8 cellular contexts compared by ENCODE assay signal in genomic region chr22:19291580-19292261, GRCh38. TPM values are rescaled to one million over a fixed set of nuclear protein-coding genes. Genes with fewer than 3 reads are reported as not detected.
DNase-seq lines count a peak whose midpoint lies in the region; TF ChIP-seq lines count a peak whose summit lies in the region.

Gene CLTCL1, minus strand, starts transcription at chr22:19291719. Its CDS starts 78 bp downstream, at chr22:19291641.

- H3K4me2 ChIP-seq in GM23248 (ENCODE audit: unreplicated experiment): peak within 1 kb of the TSS; percentile 92

- H3K36me3 ChIP-seq in GM23248 (ENCODE audit: low read depth) (no peaks in the 10 kb centered on the region), kidney epithelial cell (ENCODE audit: control insufficient read depth, insufficient read depth, low read length) (no peaks in the 10 kb centered on the region)

- H2AFZ ChIP-seq in GM23248: peak within 1 kb of the TSS; percentile 96

- peaks cover 15% of the 10 kb centered on the region; the same call in 1 of the 2 replicates for H3F3A ChIP-seq in GM23248 (ENCODE audit: insufficient read depth)

- in situ Hi-C loops in GM23248 (cut with MboI): no loop called here

- no peak for TF ChIP-seq CTCF in kidney epithelial cell (IDR thresholded peaks at IDR 0.05; ENCODE audit: insufficient read depth, low read length, poor library complexity, severe bottlenecking)

- peak within 1 kb of the TSS; percentile 84 for H3K9ac ChIP-seq in GM23248

- H3K9me3 ChIP-seq in GM23248 (ENCODE audit: low read depth): no peaks in the 10 kb centered on the region

- peak within 1 kb of the TSS; percentile 42 for H3K27ac ChIP-seq in GM23248

- H3K9me2 ChIP-seq in GM23248 (ENCODE audit: insufficient read depth): no peaks in the 10 kb centered on the region

- H3K27me3 ChIP-seq in GM23248 (replicated peaks; ENCODE audit: insufficient read depth) (no peaks in the 10 kb centered on the region), kidney epithelial cell (ENCODE audit: control insufficient read depth, insufficient read depth, low read length) (no peaks in the 10 kb centered on the region)

- no peaks in the 10 kb centered on the region for H4K20me1 ChIP-seq in GM23248 (ENCODE audit: insufficient read depth)

- H3K79me2 ChIP-seq in GM23248 (ENCODE audit: insufficient read depth): peaks cover 30% of the 10 kb centered on the region

- H3K4me1 ChIP-seq in GM23248 (ENCODE audit: insufficient read depth): peaks cover 33% of the 10 kb centered on the region

- H3K4me3 ChIP-seq in GM23248: peak within 1 kb of the TSS; percentile 79
- peak within 1 kb of the TSS; percentile 60 for H3K4me3 ChIP-seq in kidney epithelial cell (ENCODE audit: low read depth, low read length)

- WGBS in GM23248 (ENCODE audit: low coverage in 1 of 2, low lambda C conversion rate in 2 of 2, missing lambda C conversion rate in 2 of 2), 2 experiments: 1 to 4% methylated on average over 22 to 60 of the region's 65 CpGs

- DNase-seq in COR-L47 (lab: John Stamatoyannopoulos, UW) (peak; percentile 62), GM23248 (peak; percentile 88), NCI-H146 (lab: John Stamatoyannopoulos, UW) (peak; percentile 80), cerebellum (ENCODE audit: low spot score) (peak; percentile 98), kidney epithelial cell (ENCODE audit: low read depth) (no peak), HT-29 (ENCODE audit: low spot score) (no peak)
- DNase-seq in activated CD4-positive, CD25-positive, alpha-beta regulatory T cell treated with anti-CD3 and anti-CD28 coated beads, Interleukin-2, amount 50 U/mL, for 72 hours: peak; percentile 78
- DNase-seq in stimulated activated CD4-positive, alpha-beta T cell treated with anti-CD3 and anti-CD28 coated beads, Interleukin-12 subunit alpha, Interleukin-12 subunit beta, amount 100 ng/mL, for 48 hours (ENCODE audit: low read depth in 2 of 3, low spot score in 1 of 3): peak; percentile 41 to 72 (median 47)

RNA-seq across cellular contexts. Expression of gene CLTCL1, which starts in this region (rescaled TPM):
- total RNA-seq in GM23248 (2014; rRNA removed; shearing (Covaris generic)): 10.2 and 20.0 TPM in 2 replicates
- 8.5 and 8.9 TPM in 2 replicates for polyA plus RNA-seq in GM23248 (2016; fragmentation: Nextera tagmentation; extraction: Ambion mirVana)
- total RNA-seq in cerebellum (14.1 TPM), kidney epithelial cell (25.9 and 28.2 TPM in 2 replicates)
- total RNA-seq in HT-29 (2014; rRNA removed; shearing (Covaris generic)): 0.18 and 0.47 TPM in 2 replicates

Comparison
In these comparisons a context has a peak if more than half of its experiments do, and no peak if none do; other contexts are left out.
1. DNase-seq: peak in COR-L47 (single experiment), GM23248 (single experiment), NCI-H146 (single experiment), activated CD4-positive, CD25-positive, alpha-beta regulatory T cell treated with anti-CD3 and anti-CD28 coated beads, Interleukin-2, amount 50 U/mL, for 72 hours (single experiment), cerebellum (single experiment) and stimulated activated CD4-positive, alpha-beta T cell treated with anti-CD3 and anti-CD28 coated beads, Interleukin-12 subunit alpha, Interleukin-12 subunit beta, amount 100 ng/mL, for 48 hours (3 of 3); none in kidney epithelial cell (single experiment) and HT-29 (single experiment).